6 cellular contexts compared by ENCODE assay signal in the genomic region with DNA sequence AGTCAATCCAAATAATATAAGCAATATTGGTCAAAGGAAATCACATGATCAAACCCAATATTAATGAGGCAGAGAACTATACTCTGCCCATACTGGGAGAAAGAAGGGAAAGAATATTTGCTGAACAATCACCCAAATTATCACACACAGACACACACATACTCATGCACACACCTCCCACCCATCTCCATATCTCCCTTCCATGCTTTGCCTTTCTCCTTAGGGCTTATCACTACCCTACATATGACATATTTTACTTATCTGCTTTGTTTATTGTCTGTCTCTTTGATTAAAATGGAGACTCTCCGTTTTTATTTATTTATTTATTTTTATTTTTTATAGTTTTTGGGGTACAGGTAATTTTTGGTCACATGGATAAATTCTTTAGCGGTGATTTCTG.
"Had no signal": no experiment of that assay in that cellular context is flagged by ENCODE, and none has a peak within 500 bp of the region (broad histone marks: within the 10 kb centered on the region; RNA-seq: fewer than 3 reads in every experiment).

No MANE protein-coding gene starts in this region.

- H3K4me3 ChIP-seq: GM12878 had no signal

- FAIRE-seq: G401.6, GM12878, GM18507, GM19239 had no signal

- ATAC-seq: GM12878 had no signal

- DNase-seq: GDM1, GF-D8 had no signal
